ENCODE assay signal across 9 cellular contexts in the genomic region with DNA sequence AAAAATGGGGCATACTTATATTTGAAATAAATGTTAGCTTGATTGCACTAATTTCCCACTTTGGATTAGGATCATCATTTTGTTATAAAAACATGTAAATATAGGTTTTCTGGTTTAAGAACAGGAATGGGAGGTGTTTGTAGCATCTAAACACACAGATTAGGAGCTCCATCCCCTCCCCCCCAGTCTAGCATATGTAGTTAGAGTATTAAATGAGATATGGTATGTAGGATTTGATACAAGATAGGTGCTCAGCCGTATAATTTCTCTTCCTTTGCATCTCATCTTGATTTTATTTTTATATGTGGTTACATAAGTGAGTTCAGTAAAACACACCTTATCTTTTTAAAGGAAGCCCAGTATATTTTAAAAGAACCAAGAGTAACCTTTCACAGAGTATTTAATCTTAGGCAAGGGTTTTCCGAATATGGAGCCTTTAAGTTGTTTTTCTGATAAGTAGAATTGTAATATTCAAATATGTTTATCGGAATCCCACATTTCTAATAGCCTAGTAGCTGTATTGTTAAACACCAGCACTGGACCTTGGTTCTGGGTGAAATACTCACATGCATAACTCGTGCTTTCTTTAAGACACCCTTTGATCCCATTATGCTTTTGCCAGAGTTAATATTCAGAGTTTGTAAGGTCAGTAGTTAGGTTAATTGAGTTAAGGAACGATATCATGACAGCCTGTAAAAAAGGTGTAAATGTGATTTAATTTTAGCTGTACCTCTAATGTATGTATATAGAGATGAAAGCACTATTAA. TPM values are rescaled to one million over a fixed set of nuclear protein-coding genes. Genes with fewer than 3 reads are reported as not detected.
A peak's percentile ranks its signal among the peaks of the same experiment; 100 is the strongest.
DNase-seq lines count a peak whose midpoint lies in the region; ATAC-seq, FAIRE-seq and TF ChIP-seq lines count a peak whose summit lies in the region.
"Had no signal": no experiment of that assay in that cellular context is flagged by ENCODE, and none has a peak within 500 bp of the region (broad histone marks: within the 10 kb centered on the region; RNA-seq: fewer than 3 reads in every experiment).

No MANE protein-coding gene starts in this region.

- H3K27me3 ChIP-seq in MM.1S (replicated peaks; ENCODE audit: insufficient read depth, low read length), result no peaks in the 10 kb centered on the region
- no peaks in the 10 kb centered on the region for H3K27me3 ChIP-seq in osteoblast (ENCODE audit: insufficient read depth, low read length)

- H3K9me3 ChIP-seq in MM.1S (replicated peaks; ENCODE audit: insufficient read depth, low read length) (no peaks in the 10 kb centered on the region), osteoblast (ENCODE audit: low read depth, low read length) (no peaks in the 10 kb centered on the region)

- peaks cover 68% of the 10 kb centered on the region for H3K79me2 ChIP-seq in MM.1S (ENCODE audit: low read length)
- peaks cover 66% of the 10 kb centered on the region for H3K79me2 ChIP-seq in osteoblast (ENCODE audit: insufficient read depth, low read length)

- H3K27ac Mint-ChIP-seq in Calu3 (ENCODE audit: unreplicated experiment), result peak overlapping the region; percentile 97
- H3K27ac Mint-ChIP-seq in effector memory CD8-positive, alpha-beta T cell, result no peak overlapping the region

- no peak overlapping the region for H2AFZ ChIP-seq in MM.1S (ENCODE audit: low read length)
- no peak overlapping the region for H2AFZ ChIP-seq in osteoblast (ENCODE audit: low read length)

- H3K36me3 ChIP-seq in MM.1S (replicated peaks; ENCODE audit: insufficient read depth, low read length) (no peaks in the 10 kb centered on the region), osteoblast (ENCODE audit: insufficient read depth, low read length) (no peaks in the 10 kb centered on the region)

- peaks cover 48% of the 10 kb centered on the region for H3K4me1 Mint-ChIP-seq in Calu3 (ENCODE audit: low read depth, unreplicated experiment)
- peaks cover 25 to 55% of the 10 kb centered on the region in 2 donors for H3K4me1 Mint-ChIP-seq in effector memory CD8-positive, alpha-beta T cell (ENCODE audit: low read depth in 2 of 2)

- no peak for DNase-seq in Calu3
- DNase-seq in MM.1S, result no peak
- no peak for DNase-seq in effector memory CD8-positive, alpha-beta T cell
- DNase-seq in osteoblast (ENCODE audit: insufficient read length, low spot score, missing footprints), result no peak
- no peak for DNase-seq in RWPE1 (ENCODE audit: low spot score)
- DNase-seq in germinal center (ENCODE audit: low spot score), result no peak
- DNase-seq in D721Med (ENCODE audit: insufficient read length, low spot score), result no peak
- DNase-seq in AG08396 (ENCODE audit: low spot score), result no peak
- DNase-seq: stimulated activated CD4-positive, alpha-beta T cell treated with anti-CD3 and anti-CD28 coated beads, Interleukin-4, amount 100 ng/mL, for 1 hour had no signal

- no peak overlapping the region; the same call in 1 of the 2 replicates for H3K9ac ChIP-seq in MM.1S (ENCODE audit: low read length)

- POLR2A ChIA-PET in RWPE1 (lab: Yijun Ruan, JAX; ENCODE audit: low non-redundant PET), result interaction anchor here (0.9 kb wide), 1 partner anchor 9 kb away, joined by 3 read pairs; no protein-coding TSS in a partner anchor

- intact Hi-C loops in Calu3 (cut with micrococcal nuclease; ENCODE audit: unreplicated experiment), result no loop called here

- no peaks in the 10 kb centered on the region; the same call in 1 of the 2 replicates for H3F3A ChIP-seq in MM.1S (ENCODE audit: insufficient read depth, low read length)

- TF ChIP-seq CTCF in Calu3 (IDR thresholded peaks at IDR 0.05; ENCODE audit: unreplicated experiment) (no peak), MM.1S (IDR thresholded peaks at IDR 0.05; ENCODE audit: low read length) (no peak), osteoblast (IDR thresholded peaks at IDR 0.05; ENCODE audit: extremely low read depth, low read depth, low read length) (no peak), RWPE1 (conservative IDR thresholded peaks at IDR 0.05; ENCODE audit: low read depth) (no peak), D721Med (IDR thresholded peaks at IDR 0.05; ENCODE audit: insufficient read depth, missing control alignments) (no peak)

- no peaks in the 10 kb centered on the region for H3K27me3 Mint-ChIP-seq in Calu3 (ENCODE audit: unreplicated experiment)
- H3K27me3 Mint-ChIP-seq in effector memory CD8-positive, alpha-beta T cell, result no peaks in the 10 kb centered on the region

- ATAC-seq in effector memory CD8-positive, alpha-beta T cell (replicated peaks), result no peak

- H3K4me1 ChIP-seq in MM.1S (ENCODE audit: low read length) (peaks cover 12% of the 10 kb centered on the region), osteoblast (ENCODE audit: insufficient read depth, low read length) (peaks cover 17% of the 10 kb centered on the region)

- peak overlapping the region; percentile 98 for H3K4me3 Mint-ChIP-seq in Calu3 (ENCODE audit: low read depth, unreplicated experiment)
- peak overlapping the region; percentile 97 to 98 for H3K4me3 Mint-ChIP-seq in effector memory CD8-positive, alpha-beta T cell

- H4K20me1 ChIP-seq in MM.1S (ENCODE audit: insufficient read depth, low read length), result 0 out of 2 replicates have a peak, but pooled peaks cover 8% of the 10 kb centered on the region
- peaks cover 24% of the 10 kb centered on the region for H4K20me1 ChIP-seq in osteoblast (ENCODE audit: insufficient read depth, low read length)

- no peaks in the 10 kb centered on the region for H3K9me2 ChIP-seq in MM.1S (replicated peaks; ENCODE audit: insufficient read depth, low read length)

- CTCF ChIA-PET in Calu3 (lab: Charles Lee), result interaction anchor here (0.9 to 1.1 kb wide), 2 partner anchors 9 to 19 kb away, joined by 3 to 4 read pairs; no protein-coding TSS in a partner anchor
- CTCF ChIA-PET in RWPE1 (lab: Yijun Ruan, JAX), result no interaction called here

- no TSS peak for BruUV-seq in Calu3 (replicated peaks; lab: Mats Ljungman, UMichigan)

- no peak for FAIRE-seq in D721Med (lab: Jason Lieb, UNC)

- H3K4me3 ChIP-seq in MM.1S (ENCODE audit: low read length) (peak overlapping the region; percentile 73; the same call in 1 of the 2 replicates), osteoblast (ENCODE audit: insufficient read depth, low read length) (peak overlapping the region; percentile 93)

- peaks cover 3% of the 10 kb centered on the region for H3K9me3 Mint-ChIP-seq in Calu3 (ENCODE audit: low read depth, unreplicated experiment)
- H3K9me3 Mint-ChIP-seq in effector memory CD8-positive, alpha-beta T cell, result no peaks in the 10 kb centered on the region

- peak overlapping the region; percentile 51 for H3K4me2 ChIP-seq in MM.1S (ENCODE audit: low read depth, low read length)
- H3K4me2 ChIP-seq in osteoblast (ENCODE audit: insufficient read depth, low read length), result peak overlapping the region; percentile 82

- H3K27ac ChIP-seq in MM.1S (ENCODE audit: low read length) (no peak overlapping the region), osteoblast (ENCODE audit: low read depth, low read length) (no peak overlapping the region), RWPE1 (no peak overlapping the region)

- H3K36me3 Mint-ChIP-seq in Calu3 (ENCODE audit: insufficient read depth, unreplicated experiment), result peaks cover 41% of the 10 kb centered on the region
- peaks cover 21% of the 10 kb centered on the region for H3K36me3 Mint-ChIP-seq in effector memory CD8-positive, alpha-beta T cell (ENCODE audit: insufficient read depth)

RNA-seq across cellular contexts. Expression of gene SLC25A36, which starts 2.3 kb away (rescaled TPM):
- total RNA-seq in Calu3 (2022), result 107 and 114 TPM in 2 replicates
- total RNA-seq in osteoblast, result 97.4 and 108 TPM in 2 replicates
